In the genomic region with DNA sequence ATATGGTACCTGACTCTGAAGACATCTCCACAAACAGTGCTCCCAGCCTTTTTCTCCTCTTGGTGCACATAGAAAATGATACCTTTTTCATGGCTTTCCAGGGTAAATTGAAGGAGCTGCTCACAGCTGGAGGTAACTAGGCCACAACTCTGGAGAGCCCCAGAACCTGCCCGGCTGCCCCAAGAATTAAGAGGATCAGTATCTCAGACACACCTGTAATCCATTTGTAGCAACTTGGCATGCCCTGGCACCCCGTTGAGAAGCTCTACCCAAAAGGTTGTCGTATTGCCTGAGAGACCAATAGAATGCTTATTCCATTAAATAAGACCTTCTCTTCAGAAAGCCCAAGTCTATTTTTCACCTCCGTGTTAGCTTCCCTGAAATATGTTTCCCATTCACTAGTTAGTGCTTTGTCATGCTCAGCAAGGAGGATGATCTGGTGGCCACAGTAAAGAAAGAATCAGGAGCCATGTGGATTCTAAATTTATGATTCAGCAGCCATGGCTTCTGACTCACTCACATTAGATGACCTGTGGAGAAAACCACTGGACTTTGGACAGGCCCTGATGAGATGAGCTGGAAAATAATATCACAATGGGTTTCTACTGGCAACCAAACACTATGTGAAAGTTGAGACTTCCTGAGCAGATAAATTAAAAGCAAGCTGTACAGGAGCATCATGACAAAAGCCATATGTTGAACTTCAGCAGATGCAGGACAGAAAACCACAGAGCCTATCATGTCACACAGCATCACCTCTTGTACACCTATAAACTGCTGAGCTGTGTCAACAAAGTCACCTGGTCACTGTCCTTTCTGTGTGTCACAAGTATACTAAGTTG, we compare ENCODE assay signal across 13 cellular contexts.
DNase-seq lines count a peak whose midpoint lies in the region; ATAC-seq and TF ChIP-seq lines count a peak whose summit lies in the region.
"Had no signal": no experiment of that assay in that cellular context is flagged by ENCODE, and none has a peak within 500 bp of the region (broad histone marks: within the 10 kb centered on the region; RNA-seq: fewer than 3 reads in every experiment).

No MANE protein-coding gene starts in this region.

- no peak overlapping the region for H3K4me3 ChIP-seq in vagina

- H3K9me3 ChIP-seq in vagina = no peaks in the 10 kb centered on the region

- no peak overlapping the region for H3K27ac Mint-ChIP-seq in activated naive CD8-positive, alpha-beta T cell treated with anti-CD3 and anti-CD28 coated beads for 36 hours
- H3K27ac Mint-ChIP-seq: activated naive CD4-positive, alpha-beta T cell treated with anti-CD3 and anti-CD28 coated beads for 36 hours had no signal

- intact Hi-C loops in vagina (cut with DNase I) = no loop called here

- TF ChIP-seq CTCF in vagina (IDR thresholded peaks at IDR 0.05) = no peak

- no peak overlapping the region for H3K27ac ChIP-seq in vagina

- DNase-seq in AG20443 (ENCODE audit: low spot score) = peak; percentile 90
- peak; percentile 20 for DNase-seq in HuH-7 (ENCODE audit: low spot score)
- peak; percentile 83 for DNase-seq in astrocyte of the hippocampus (ENCODE audit: low read depth, low spot score)
- no peak for DNase-seq in left lobe of liver (ENCODE audit: low spot score)
- no peak for DNase-seq in vagina (ENCODE audit: extremely low spot score in 2 of 2)
- no peak for DNase-seq in activated naive CD8-positive, alpha-beta T cell treated with anti-CD3 and anti-CD28 coated beads for 36 hours
- DNase-seq in dermis blood vessel endothelial cell = no peak
- DNase-seq: activated naive CD4-positive, alpha-beta T cell treated with anti-CD3 and anti-CD28 coated beads for 36 hours; erythroblast; NCI-H187 treated with DMSO at 0.1 percent for 48 hours; SHP77 treated with DMSO at 0.1 percent for 48 hours had no signal

- H3K4me1 Mint-ChIP-seq in activated naive CD8-positive, alpha-beta T cell treated with anti-CD3 and anti-CD28 coated beads for 36 hours = no peaks in the 10 kb centered on the region

- H3K27me3 ChIP-seq in vagina = no peaks in the 10 kb centered on the region

- peaks cover 22% of the 10 kb centered on the region for H3K9me3 Mint-ChIP-seq in activated naive CD8-positive, alpha-beta T cell treated with anti-CD3 and anti-CD28 coated beads for 36 hours

- peaks cover 17% of the 10 kb centered on the region for H3K27me3 Mint-ChIP-seq in activated naive CD8-positive, alpha-beta T cell treated with anti-CD3 and anti-CD28 coated beads for 36 hours

- no peaks in the 10 kb centered on the region for H3K4me1 ChIP-seq in vagina

- no peaks in the 10 kb centered on the region for H3K36me3 ChIP-seq in vagina

- H3K36me3 Mint-ChIP-seq in activated naive CD8-positive, alpha-beta T cell treated with anti-CD3 and anti-CD28 coated beads for 36 hours = no peaks in the 10 kb centered on the region

- ATAC-seq in left lobe of liver (peak; percentile 55), HG03196 (IDR thresholded peaks at IDR 0.05; ENCODE audit: unreplicated experiment) (no peak)
- ATAC-seq: sciatic nerve had no signal

- H3K4me3 Mint-ChIP-seq in activated naive CD8-positive, alpha-beta T cell treated with anti-CD3 and anti-CD28 coated beads for 36 hours = no peak overlapping the region
- H3K4me3 Mint-ChIP-seq: activated naive CD4-positive, alpha-beta T cell treated with anti-CD3 and anti-CD28 coated beads for 36 hours had no signal

- TF ChIP-seq POLR2A in vagina (IDR thresholded peaks at IDR 0.05) = no peak

Comparison
In these comparisons a context has a peak if more than half of its experiments do, and no peak if none do; other contexts are left out.
1. DNase-seq: peak in AG20443 (single experiment), HuH-7 (single experiment) and astrocyte of the hippocampus (single experiment); none in left lobe of liver (single experiment), vagina (0 of 2), activated naive CD8-positive, alpha-beta T cell treated with anti-CD3 and anti-CD28 coated beads for 36 hours (single experiment) and dermis blood vessel endothelial cell (single experiment).